ENCODE assay signal across 21 cellular contexts in genomic region chr11:3936517-3936916, GRCh38.
DNase-seq lines count a peak whose midpoint lies in the region; FAIRE-seq lines count a peak whose summit lies in the region.
"Had no signal": no experiment of that assay in that cellular context is flagged by ENCODE, and none has a peak within 500 bp of the region (broad histone marks: within the 10 kb centered on the region; RNA-seq: fewer than 3 reads in every experiment).

No MANE protein-coding gene starts in this region.

- no peaks in the 10 kb centered on the region for H3K36me3 ChIP-seq in skeletal muscle tissue (ENCODE audit: control insufficient read depth in 3 of 3, insufficient read depth in 3 of 3, low read length in 3 of 3)

- no peak overlapping the region for H3K4me3 Mint-ChIP-seq in activated naive CD8-positive, alpha-beta T cell
- no peak overlapping the region for H3K4me3 Mint-ChIP-seq in activated naive CD8-positive, alpha-beta T cell treated with anti-CD3 and anti-CD28 coated beads for 36 hours
- H3K4me3 Mint-ChIP-seq: GM23338 had no signal

- no peak overlapping the region for H3K27ac ChIP-seq in skeletal muscle tissue (ENCODE audit: low read depth, low read length)

- no peaks in the 10 kb centered on the region for H3K9me3 Mint-ChIP-seq in activated naive CD8-positive, alpha-beta T cell (ENCODE audit: low read depth)
- no peaks in the 10 kb centered on the region for H3K9me3 Mint-ChIP-seq in activated naive CD8-positive, alpha-beta T cell treated with anti-CD3 and anti-CD28 coated beads for 36 hours
- H3K9me3 Mint-ChIP-seq: GM23338 had no signal

- no peaks in the 10 kb centered on the region for H3K27me3 ChIP-seq in skeletal muscle tissue (ENCODE audit: control insufficient read depth in 3 of 3, insufficient read depth in 3 of 3, low read length in 3 of 3)

- no peak for DNase-seq in activated naive CD8-positive, alpha-beta T cell treated with anti-CD3 and anti-CD28 coated beads for 36 hours
- DNase-seq in DMS79 treated with DMSO at 0.1 percent for 48 hours (lab: John Stamatoyannopoulos, UW) (peak; percentile 70), fibroblast of gingiva (ENCODE audit: low read depth) (peak; percentile 27), frontal cortex (ENCODE audit: low spot score in 2 of 2) (no peak), cerebellar nuclear complex (lab: John Stamatoyannopoulos, UW) (no peak)
- no peak for DNase-seq in stimulated activated CD4-positive, alpha-beta T cell treated with anti-CD3 and anti-CD28 coated beads, Interleukin-2, amount 100 ng/mL, for 48 hours
- DNase-seq: C1 segment of cervical spinal cord, Caco-2, GF-D8, HCEC 1CT, NCI-H1105, NCI-H2081, NCI-H2171 treated with DMSO at 0.1 percent for 48 hours, NCI-H510A, NCI-H748 treated with DMSO at 0.1 percent for 48 hours, OCI-M1, Right ventricle myocardium superior had no signal

- peak overlapping the region; percentile 12 for H3K27ac Mint-ChIP-seq in activated naive CD8-positive, alpha-beta T cell
- no peak overlapping the region for H3K27ac Mint-ChIP-seq in activated naive CD8-positive, alpha-beta T cell treated with anti-CD3 and anti-CD28 coated beads for 36 hours
- H3K27ac Mint-ChIP-seq: GM23338 had no signal

- no peak overlapping the region for H3K9ac ChIP-seq in skeletal muscle tissue (ENCODE audit: low read depth in 1 of 3, low read length in 3 of 3)

- peaks cover 12% of the 10 kb centered on the region for H3K36me3 Mint-ChIP-seq in activated naive CD8-positive, alpha-beta T cell
- H3K36me3 Mint-ChIP-seq in activated naive CD8-positive, alpha-beta T cell treated with anti-CD3 and anti-CD28 coated beads for 36 hours: peaks cover 15% of the 10 kb centered on the region

- peaks cover 44 to 68% (median 60%) of the 10 kb centered on the region in 3 donors for H3K4me1 ChIP-seq in skeletal muscle tissue (ENCODE audit: control insufficient read depth in 3 of 3, insufficient read depth in 3 of 3, low read length in 3 of 3)
- H3K4me1 ChIP-seq: Caco-2 had no signal

- H3K4me3 ChIP-seq in skeletal muscle tissue (ENCODE audit: low read length in 3 of 3): peak overlapping the region in 2 of 3 donors; percentile 32 to 44
- H3K4me3 ChIP-seq: GM12878, GM23338 had no signal

- no peaks in the 10 kb centered on the region for H3K9me3 ChIP-seq in skeletal muscle tissue (ENCODE audit: control insufficient read depth in 3 of 3, low read length in 3 of 3)
- H3K9me3 ChIP-seq: Caco-2 had no signal

- H3K4me1 Mint-ChIP-seq in activated naive CD8-positive, alpha-beta T cell (ENCODE audit: low read depth): peaks cover 75% of the 10 kb centered on the region
- peaks cover 58% of the 10 kb centered on the region for H3K4me1 Mint-ChIP-seq in activated naive CD8-positive, alpha-beta T cell treated with anti-CD3 and anti-CD28 coated beads for 36 hours

- no peaks in the 10 kb centered on the region for H3K27me3 Mint-ChIP-seq in activated naive CD8-positive, alpha-beta T cell
- no peaks in the 10 kb centered on the region for H3K27me3 Mint-ChIP-seq in activated naive CD8-positive, alpha-beta T cell treated with anti-CD3 and anti-CD28 coated beads for 36 hours

- no peak for FAIRE-seq in frontal cortex (lab: Jason Lieb, UNC)
- FAIRE-seq: GM12878 had no signal

Comparison
In these comparisons a context has a peak if more than half of its experiments do, and no peak if none do; other contexts are left out.
1. DNase-seq: peak in DMS79 treated with DMSO at 0.1 percent for 48 hours (single experiment) and fibroblast of gingiva (single experiment); none in activated naive CD8-positive, alpha-beta T cell treated with anti-CD3 and anti-CD28 coated beads for 36 hours (single experiment), frontal cortex (0 of 2), stimulated activated CD4-positive, alpha-beta T cell treated with anti-CD3 and anti-CD28 coated beads, Interleukin-2, amount 100 ng/mL, for 48 hours (0 of 2) and cerebellar nuclear complex (0 of 2).